In the genomic region with DNA sequence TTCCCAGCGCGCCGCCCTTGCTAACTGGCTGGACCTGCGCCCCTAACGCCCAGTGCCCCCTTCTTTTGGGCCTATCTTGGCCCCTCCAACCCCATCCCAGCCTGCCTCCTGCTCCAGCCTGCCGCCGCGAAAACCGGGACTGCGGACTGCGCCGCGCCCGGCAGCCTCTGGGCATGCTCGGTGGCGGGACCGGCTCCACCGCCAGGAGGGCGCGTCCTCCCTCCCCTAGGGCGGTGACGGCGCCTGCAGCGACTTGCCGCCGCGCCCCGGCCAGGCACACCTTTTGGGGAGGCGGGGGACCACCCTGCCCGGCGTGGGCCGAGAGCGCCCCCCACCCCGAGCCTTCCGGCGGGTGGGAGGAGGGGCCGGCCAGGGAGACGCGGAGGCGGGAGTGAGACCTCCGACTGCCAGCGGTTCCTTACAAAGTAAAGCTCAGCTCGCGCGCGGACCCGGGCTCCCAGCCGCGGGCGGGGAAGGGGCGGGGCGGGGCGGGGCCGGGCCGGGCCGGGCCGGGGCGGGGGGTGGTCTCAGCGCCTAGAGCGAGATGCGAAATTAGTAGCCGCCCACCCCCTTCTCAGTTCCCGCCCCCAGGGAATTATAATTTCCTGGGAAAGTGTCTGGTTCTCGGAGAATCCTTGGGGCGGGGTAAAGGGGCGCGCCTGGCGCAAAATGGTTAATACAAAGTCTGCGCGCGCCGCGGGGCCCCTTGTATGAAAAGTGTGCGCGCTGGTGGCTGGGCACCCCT, we compare ENCODE assay signal across 8 cellular contexts.
DNase-seq lines count a peak whose midpoint lies in the region; ATAC-seq, FAIRE-seq and TF ChIP-seq lines count a peak whose summit lies in the region.

No MANE protein-coding gene starts in this region.

- H3K36me3 ChIP-seq in endocrine pancreas (ENCODE audit: control insufficient read depth, insufficient read depth, low read length) (no peaks in the 10 kb centered on the region), suprapubic skin (no peaks in the 10 kb centered on the region)

- DNase-seq in A549 (ENCODE audit: low read depth in 1 of 2, low spot score in 1 of 2) (peak; percentile 81 to 88), GM12864 (ENCODE audit: low read depth) (no peak), NCI-H1105 treated with DMSO at 0.1 percent for 48 hours (lab: John Stamatoyannopoulos, UW) (peak; percentile 97), T-helper 17 cell (no peak), memory B cell (ENCODE audit: low spot score in 2 of 2) (peak; percentile 11 to 21), suprapubic skin (ENCODE audit: low spot score in 2 of 2) (peak in 1 of 2 donors; percentile 82)

- H3K4me2 ChIP-seq in A549, result peak overlapping the region; percentile 81

- H3K27ac ChIP-seq in A549 (peak overlapping the region; percentile 95 to 96), suprapubic skin (peak overlapping the region; percentile 90)

- peak; percentile 22; the same call in 2 of the 3 replicates for TF ChIP-seq CTCF in A549 (IDR thresholded peaks at IDR 0.05)
- TF ChIP-seq CTCF in GM12864 (IDR thresholded peaks at IDR 0.05; ENCODE audit: low read depth, low read length, missing control alignments), result peak; percentile 14
- TF ChIP-seq CTCF in suprapubic skin (IDR thresholded peaks at IDR 0.05), result peak in 1 of 2 donors; percentile 31

- POLR2A ChIA-PET in A549 (lab: Yijun Ruan, JAX), result interaction anchor here (0.6 to 3.2 kb wide), 16 partner anchors 16 to 499 kb away, joined by 3 to 24 read pairs (median 4); no protein-coding TSS in a partner anchor

- H3K9me3 ChIP-seq in A549 (no peaks in the 10 kb centered on the region), T-helper 17 cell (ENCODE audit: control insufficient read depth, low read length, poor library complexity, severe bottlenecking) (no peaks in the 10 kb centered on the region), endocrine pancreas (ENCODE audit: control insufficient read depth, low read length) (no peaks in the 10 kb centered on the region), suprapubic skin (no peaks in the 10 kb centered on the region)

- peak overlapping the region; percentile 94 for H3K4me3 ChIP-seq in A549
- H3K4me3 ChIP-seq in GM12864 (ENCODE audit: low read depth, low read length), result peak overlapping the region; percentile 60
- H3K4me3 ChIP-seq in endocrine pancreas (ENCODE audit: control insufficient read depth, insufficient read depth, low read length), result no peak overlapping the region
- H3K4me3 ChIP-seq in suprapubic skin, result peak overlapping the region; percentile 83

- TF ChIP-seq POLR2A in A549 (IDR thresholded peaks at IDR 0.05; ENCODE audit: low read length) (peak; percentile 81), suprapubic skin (IDR thresholded peaks at IDR 0.05) (peak in 1 of 2 donors; percentile 21)

- H3K36me3 Mint-ChIP-seq in T-helper 17 cell (ENCODE audit: low read depth) (peaks cover 2% of the 10 kb centered on the region), memory B cell (no peaks in the 10 kb centered on the region)

- no peak overlapping the region for H3K27ac Mint-ChIP-seq in T-helper 17 cell
- H3K27ac Mint-ChIP-seq in memory B cell, result no peak overlapping the region

- FAIRE-seq in A549 (lab: Jason Lieb, UNC), result no peak

- ATAC-seq in A549 (peak; percentile 56 to 71), HG02623 (IDR thresholded peaks at IDR 0.05; ENCODE audit: unreplicated experiment) (peak; percentile 59), T-helper 17 cell (peak; percentile 39), memory B cell (ENCODE audit: low read depth) (peak; percentile 55)

- H3K4me1 ChIP-seq in A549, result peaks cover 41% of the 10 kb centered on the region
- H3K4me1 ChIP-seq in endocrine pancreas (ENCODE audit: control insufficient read depth, insufficient read depth, low read length), result no peaks in the 10 kb centered on the region
- H3K4me1 ChIP-seq in suprapubic skin, result peaks cover 55% of the 10 kb centered on the region

- peak overlapping the region; percentile 52 for H3K9ac ChIP-seq in endocrine pancreas (ENCODE audit: control insufficient read depth, insufficient read depth, low read length)

- TF ChIP-seq EP300 in A549 (IDR thresholded peaks at IDR 0.05) (no peak; a peak in 1 of 5 replicates), suprapubic skin (IDR thresholded peaks at IDR 0.05) (no peak)

- H3K4me1 Mint-ChIP-seq in T-helper 17 cell (peaks cover 4% of the 10 kb centered on the region), memory B cell (peaks cover 13% of the 10 kb centered on the region)

- WGBS in A549 (ENCODE audit: missing lambda C conversion rate), result 10% methylated on average over 11 of the region's 75 CpGs
- WGBS in suprapubic skin, result 0% methylated on average over 13 of the region's 75 CpGs

- H3K27me3 Mint-ChIP-seq in T-helper 17 cell (peaks cover 69% of the 10 kb centered on the region), memory B cell (peaks cover 22% of the 10 kb centered on the region)

- peaks cover 4% of the 10 kb centered on the region for H3K27me3 ChIP-seq in endocrine pancreas (ENCODE audit: control insufficient read depth, insufficient read depth, low read length)
- peaks cover 6% of the 10 kb centered on the region for H3K27me3 ChIP-seq in suprapubic skin

- CTCF ChIA-PET in A549 (lab: Yijun Ruan, JAX), result interaction anchor here (1.2 to 5.4 kb wide), 2 partner anchors 43 to 141 kb away, joined by 3 to 61 read pairs; no protein-coding TSS in a partner anchor

- H3K4me3 Mint-ChIP-seq in T-helper 17 cell, result peak overlapping the region; percentile 78
- peak overlapping the region; percentile 85 for H3K4me3 Mint-ChIP-seq in memory B cell

- TF ChIP-seq RAD21 in A549 (conservative IDR thresholded peaks at IDR 0.05 in 1 of 2, IDR thresholded peaks at IDR 0.05 in 1 of 2), result peak; percentile 9 to 54; a peak in 2 of 5 replicates

- no peaks in the 10 kb centered on the region for H3K9me3 Mint-ChIP-seq in memory B cell

TF ChIP-seq in A549, 52 proteins besides CTCF, POLR2A, EP300 and RAD21 (continues in another document):
- TF ChIP-seq, protein P1, sequence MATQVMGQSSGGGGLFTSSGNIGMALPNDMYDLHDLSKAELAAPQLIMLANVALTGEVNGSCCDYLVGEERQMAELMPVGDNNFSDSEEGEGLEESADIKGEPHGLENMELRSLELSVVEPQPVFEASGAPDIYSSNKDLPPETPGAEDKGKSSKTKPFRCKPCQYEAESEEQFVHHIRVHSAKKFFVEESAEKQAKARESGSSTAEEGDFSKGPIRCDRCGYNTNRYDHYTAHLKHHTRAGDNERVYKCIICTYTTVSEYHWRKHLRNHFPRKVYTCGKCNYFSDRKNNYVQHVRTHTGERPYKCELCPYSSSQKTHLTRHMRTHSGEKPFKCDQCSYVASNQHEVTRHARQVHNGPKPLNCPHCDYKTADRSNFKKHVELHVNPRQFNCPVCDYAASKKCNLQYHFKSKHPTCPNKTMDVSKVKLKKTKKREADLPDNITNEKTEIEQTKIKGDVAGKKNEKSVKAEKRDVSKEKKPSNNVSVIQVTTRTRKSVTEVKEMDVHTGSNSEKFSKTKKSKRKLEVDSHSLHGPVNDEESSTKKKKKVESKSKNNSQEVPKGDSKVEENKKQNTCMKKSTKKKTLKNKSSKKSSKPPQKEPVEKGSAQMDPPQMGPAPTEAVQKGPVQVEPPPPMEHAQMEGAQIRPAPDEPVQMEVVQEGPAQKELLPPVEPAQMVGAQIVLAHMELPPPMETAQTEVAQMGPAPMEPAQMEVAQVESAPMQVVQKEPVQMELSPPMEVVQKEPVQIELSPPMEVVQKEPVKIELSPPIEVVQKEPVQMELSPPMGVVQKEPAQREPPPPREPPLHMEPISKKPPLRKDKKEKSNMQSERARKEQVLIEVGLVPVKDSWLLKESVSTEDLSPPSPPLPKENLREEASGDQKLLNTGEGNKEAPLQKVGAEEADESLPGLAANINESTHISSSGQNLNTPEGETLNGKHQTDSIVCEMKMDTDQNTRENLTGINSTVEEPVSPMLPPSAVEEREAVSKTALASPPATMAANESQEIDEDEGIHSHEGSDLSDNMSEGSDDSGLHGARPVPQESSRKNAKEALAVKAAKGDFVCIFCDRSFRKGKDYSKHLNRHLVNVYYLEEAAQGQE (IDR thresholded peaks at IDR 0.05), result no peak
- TF ChIP-seq HOXA7 (CRISPR knock-in tag; IDR thresholded peaks at IDR 0.05) (no peak), ZC3H11A (IDR thresholded peaks at IDR 0.05) (no peak), MAFK (IDR thresholded peaks at IDR 0.05; ENCODE audit: partially characterized antibody) (no peak), PHF8 (IDR thresholded peaks at IDR 0.05; ENCODE audit: borderline replicate concordance, low read depth) (peak; percentile 72), POLR2AphosphoS2 (conservative IDR thresholded peaks at IDR 0.05; ENCODE audit: low read length) (no peak), CHD4 (IDR thresholded peaks at IDR 0.05; ENCODE audit: borderline replicate concordance) (no peak)
- TF ChIP-seq, protein P2, sequence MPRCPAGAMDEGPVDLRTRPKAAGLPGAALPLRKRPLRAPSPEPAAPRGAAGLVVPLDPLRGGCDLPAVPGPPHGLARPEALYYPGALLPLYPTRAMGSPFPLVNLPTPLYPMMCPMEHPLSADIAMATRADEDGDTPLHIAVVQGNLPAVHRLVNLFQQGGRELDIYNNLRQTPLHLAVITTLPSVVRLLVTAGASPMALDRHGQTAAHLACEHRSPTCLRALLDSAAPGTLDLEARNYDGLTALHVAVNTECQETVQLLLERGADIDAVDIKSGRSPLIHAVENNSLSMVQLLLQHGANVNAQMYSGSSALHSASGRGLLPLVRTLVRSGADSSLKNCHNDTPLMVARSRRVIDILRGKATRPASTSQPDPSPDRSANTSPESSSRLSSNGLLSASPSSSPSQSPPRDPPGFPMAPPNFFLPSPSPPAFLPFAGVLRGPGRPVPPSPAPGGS (IDR thresholded peaks at IDR 0.05), result peak; percentile 76; the same call in 2 of the 3 replicates
- TF ChIP-seq, protein P3, sequence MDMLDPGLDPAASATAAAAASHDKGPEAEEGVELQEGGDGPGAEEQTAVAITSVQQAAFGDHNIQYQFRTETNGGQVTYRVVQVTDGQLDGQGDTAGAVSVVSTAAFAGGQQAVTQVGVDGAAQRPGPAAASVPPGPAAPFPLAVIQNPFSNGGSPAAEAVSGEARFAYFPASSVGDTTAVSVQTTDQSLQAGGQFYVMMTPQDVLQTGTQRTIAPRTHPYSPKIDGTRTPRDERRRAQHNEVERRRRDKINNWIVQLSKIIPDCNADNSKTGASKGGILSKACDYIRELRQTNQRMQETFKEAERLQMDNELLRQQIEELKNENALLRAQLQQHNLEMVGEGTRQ (IDR thresholded peaks at IDR 0.05), result no peak
- TF ChIP-seq, protein P4, sequence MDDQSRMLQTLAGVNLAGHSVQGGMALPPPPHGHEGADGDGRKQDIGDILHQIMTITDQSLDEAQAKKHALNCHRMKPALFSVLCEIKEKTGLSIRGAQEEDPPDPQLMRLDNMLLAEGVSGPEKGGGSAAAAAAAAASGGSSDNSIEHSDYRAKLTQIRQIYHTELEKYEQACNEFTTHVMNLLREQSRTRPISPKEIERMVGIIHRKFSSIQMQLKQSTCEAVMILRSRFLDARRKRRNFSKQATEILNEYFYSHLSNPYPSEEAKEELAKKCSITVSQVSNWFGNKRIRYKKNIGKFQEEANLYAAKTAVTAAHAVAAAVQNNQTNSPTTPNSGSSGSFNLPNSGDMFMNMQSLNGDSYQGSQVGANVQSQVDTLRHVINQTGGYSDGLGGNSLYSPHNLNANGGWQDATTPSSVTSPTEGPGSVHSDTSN (IDR thresholded peaks at IDR 0.05), result no peak; the same call in 1 of the 2 replicates

Comparison
In these comparisons a context has a peak if more than half of its experiments do, and no peak if none do; other contexts are left out.
1. DNase-seq: peak in A549 (2 of 2), NCI-H1105 treated with DMSO at 0.1 percent for 48 hours (single experiment) and memory B cell (2 of 2); none in GM12864 (single experiment) and T-helper 17 cell (0 of 3).
2. Peak in every context shown above with its lines, with median percentiles within 50 percentile points of each other: ATAC-seq.